Comparison of ENCODE assay signal across 8 cellular contexts in the genomic region with DNA sequence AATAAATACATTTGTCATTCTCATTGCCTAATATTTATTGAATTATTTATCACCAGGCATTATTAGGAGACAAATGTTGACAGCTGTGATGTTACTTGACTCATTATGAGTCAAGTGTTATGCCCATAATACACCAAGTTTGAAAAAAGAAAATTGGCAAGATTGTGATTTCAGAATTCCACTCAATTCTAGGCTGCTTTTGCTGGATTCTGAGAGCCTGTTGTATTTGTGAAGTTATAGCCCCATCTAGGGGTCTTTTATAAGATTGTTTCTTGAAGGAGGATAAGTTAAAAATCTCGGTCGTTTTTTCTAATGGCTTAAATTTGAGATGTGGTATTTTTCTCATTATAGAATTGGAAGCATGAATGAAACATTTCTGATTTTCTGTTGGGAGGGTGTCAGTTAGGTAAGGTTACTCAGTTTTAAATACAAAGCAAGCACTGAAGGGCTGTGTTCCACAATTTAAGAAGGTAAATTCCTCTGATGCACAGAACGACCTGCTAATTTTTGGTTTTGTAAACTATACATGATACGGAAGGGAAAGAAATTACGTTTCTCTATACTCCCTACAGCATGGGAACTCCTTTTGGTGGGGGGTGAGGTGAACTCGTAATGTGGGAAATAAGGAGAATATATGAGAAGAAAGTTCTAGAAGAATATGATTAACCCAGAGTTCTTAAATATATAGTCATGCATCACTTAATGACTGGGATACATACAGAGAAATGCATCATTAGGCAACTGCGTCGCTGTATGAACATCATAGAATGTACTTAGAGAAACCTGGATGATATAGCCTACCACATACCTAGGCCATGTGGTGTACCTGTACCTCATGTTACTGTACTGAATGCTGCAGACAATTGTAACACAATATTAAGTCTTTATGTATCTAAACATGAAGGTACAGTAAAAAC. TPM values are rescaled to one million over a fixed set of nuclear protein-coding genes. Genes with fewer than 3 reads are reported as not detected.
DNase-seq lines count a peak whose midpoint lies in the region; ATAC-seq, FAIRE-seq and TF ChIP-seq lines count a peak whose summit lies in the region.

No MANE protein-coding gene starts in this region.

- no peaks in the 10 kb centered on the region for H3K27me3 Mint-ChIP-seq in endothelial cell (ENCODE audit: unreplicated experiment)
- H3K27me3 Mint-ChIP-seq in naive thymus-derived CD4-positive, alpha-beta T cell = peaks cover 0 to 4% (median 0%) of the 10 kb centered on the region in 5 donors

- H3K4me1 ChIP-seq in OCI-LY7 (ENCODE audit: insufficient read depth, low read length, poor library complexity, severe bottlenecking) = no peaks in the 10 kb centered on the region
- H3K4me1 ChIP-seq in naive thymus-derived CD4-positive, alpha-beta T cell (ENCODE audit: control insufficient read depth in 2 of 2, insufficient read depth in 2 of 2, low read length in 2 of 2) = no peaks in the 10 kb centered on the region

- H3K9me3 Mint-ChIP-seq in endothelial cell (ENCODE audit: unreplicated experiment) = no peaks in the 10 kb centered on the region
- no peaks in the 10 kb centered on the region for H3K9me3 Mint-ChIP-seq in naive thymus-derived CD4-positive, alpha-beta T cell

- DNase-seq in D721Med (ENCODE audit: insufficient read length, low spot score) (no peak), HuH-7 (ENCODE audit: low spot score) (peak; percentile 64), OCI-LY7 (ENCODE audit: low spot score) (peak; percentile 67), endothelial cell (ENCODE audit: low spot score) (no peak)
- DNase-seq in naive thymus-derived CD4-positive, alpha-beta T cell = peak in 7 of 9 donors; percentile 11 to 48 (median 37)

- H3K36me3 ChIP-seq in OCI-LY7 (ENCODE audit: insufficient read depth, low read length) = no peaks in the 10 kb centered on the region
- no peaks in the 10 kb centered on the region for H3K36me3 ChIP-seq in naive thymus-derived CD4-positive, alpha-beta T cell (ENCODE audit: control insufficient read depth in 2 of 3, insufficient read depth in 3 of 3, low read length in 3 of 3)

- no peaks in the 10 kb centered on the region for H3K27me3 ChIP-seq in naive thymus-derived CD4-positive, alpha-beta T cell (ENCODE audit: control insufficient read depth in 2 of 2, insufficient read depth in 2 of 2, low read length in 2 of 2)

- H3K4me2 ChIP-seq in OCI-LY7 (ENCODE audit: low read length) = no peak overlapping the region

- POLR2A ChIA-PET in OCI-LY7 (lab: Charles Lee) = interaction anchor here (0.6 to 1.0 kb wide), 2 partner anchors 33 to 130 kb away, joined by 3 read pairs; no protein-coding TSS in a partner anchor
- POLR2A ChIA-PET in naive thymus-derived CD4-positive, alpha-beta T cell (lab: Charles Lee) = no interaction called here

- no peak overlapping the region for H3K4me3 Mint-ChIP-seq in endothelial cell (ENCODE audit: unreplicated experiment)
- no peak overlapping the region for H3K4me3 Mint-ChIP-seq in naive thymus-derived CD4-positive, alpha-beta T cell

- no peaks in the 10 kb centered on the region for H3K9me3 ChIP-seq in OCI-LY7 (ENCODE audit: low read length)
- no peaks in the 10 kb centered on the region for H3K9me3 ChIP-seq in naive thymus-derived CD4-positive, alpha-beta T cell (ENCODE audit: control insufficient read depth in 2 of 3, low read length in 3 of 3)

- peak; percentile 48 for FAIRE-seq in D721Med (lab: Jason Lieb, UNC)

- no peak overlapping the region for H3K4me3 ChIP-seq in OCI-LY7 (ENCODE audit: low read depth, low read length, poor library complexity, severe bottlenecking)
- no peak overlapping the region for H3K4me3 ChIP-seq in naive thymus-derived CD4-positive, alpha-beta T cell (ENCODE audit: low read length)

- intact Hi-C loops in OCI-LY7 (cut with micrococcal nuclease; ENCODE audit: unreplicated experiment) = loop anchor here (1.0 to 5.0 kb wide), 6 partner anchors 60 to 450 kb away; no protein-coding TSS in a partner anchor
- intact Hi-C loops in naive thymus-derived CD4-positive, alpha-beta T cell (cut with micrococcal nuclease) = loop anchor here (1.0 to 5.0 kb wide), 12 partner anchors 58 to 875 kb away; a partner anchor contains a TSS

- peak; percentile 55 for TF ChIP-seq CTCF in D721Med (IDR thresholded peaks at IDR 0.05; ENCODE audit: insufficient read depth, missing control alignments)
- TF ChIP-seq CTCF in OCI-LY7 (conservative IDR thresholded peaks at IDR 0.05; ENCODE audit: low read length) = peak; percentile 90
- TF ChIP-seq CTCF in endothelial cell (IDR thresholded peaks at IDR 0.05; ENCODE audit: unreplicated experiment) = peak; percentile 64

- CTCF ChIA-PET in OCI-LY7 (lab: Charles Lee; ENCODE audit: unreplicated experiment) = no interaction called here
- CTCF ChIA-PET in naive thymus-derived CD4-positive, alpha-beta T cell (lab: Charles Lee) = interaction anchor here (0.6 to 3.6 kb wide), 10 partner anchors 114 to 570 kb away, joined by 3 to 34 read pairs (median 4); no protein-coding TSS in a partner anchor

- H4K20me1 ChIP-seq in OCI-LY7 (ENCODE audit: insufficient read depth, low read length) = no peaks in the 10 kb centered on the region

- no peaks in the 10 kb centered on the region for H3K4me1 Mint-ChIP-seq in endothelial cell (ENCODE audit: unreplicated experiment)
- H3K4me1 Mint-ChIP-seq in naive thymus-derived CD4-positive, alpha-beta T cell = peaks cover 0 to 2% (median 0%) of the 10 kb centered on the region in 7 donors

- H3K79me2 ChIP-seq in OCI-LY7 (ENCODE audit: insufficient read depth, low read depth, low read length) = no peaks in the 10 kb centered on the region

- no peak overlapping the region for H3K27ac ChIP-seq in OCI-LY7 (ENCODE audit: low read depth, low read length, poor library complexity, severe bottlenecking)
- no peak overlapping the region for H3K27ac ChIP-seq in naive thymus-derived CD4-positive, alpha-beta T cell (ENCODE audit: low read depth, low read length)

- BruUV-seq in OCI-LY7 (replicated peaks; lab: Mats Ljungman, UMichigan) = no TSS peak

- H3K36me3 Mint-ChIP-seq in endothelial cell (ENCODE audit: low read depth, unreplicated experiment) = no peaks in the 10 kb centered on the region
- H3K36me3 Mint-ChIP-seq in naive thymus-derived CD4-positive, alpha-beta T cell = no peaks in the 10 kb centered on the region

- ATAC-seq in naive thymus-derived CD4-positive, alpha-beta T cell = peak; percentile 45
- ATAC-seq in GM21529 (IDR thresholded peaks at IDR 0.05; ENCODE audit: unreplicated experiment) (no peak), GM18858 (IDR thresholded peaks at IDR 0.05; ENCODE audit: unreplicated experiment) (no peak), HG03045 (IDR thresholded peaks at IDR 0.05; ENCODE audit: unreplicated experiment) (no peak)

- H2AFZ ChIP-seq in OCI-LY7 (ENCODE audit: low read length) = no peak overlapping the region

- H3K9me2 ChIP-seq in OCI-LY7 (ENCODE audit: insufficient read depth, low read length) = no peaks in the 10 kb centered on the region

- no peak overlapping the region for H3K27ac Mint-ChIP-seq in endothelial cell (ENCODE audit: unreplicated experiment)
- no peak overlapping the region for H3K27ac Mint-ChIP-seq in naive thymus-derived CD4-positive, alpha-beta T cell

RNA-seq across cellular contexts. Expression of a gene that starts 2.6 kb away (rescaled TPM):
- 0.28 TPM in 1 of 2 replicates, not detected in the other for total RNA-seq in OCI-LY7 (2014; rRNA removed; shearing (Covaris generic))
- 0.40 TPM in 1 of 2 replicates, not detected in the other for total RNA-seq in OCI-LY7 (2022)
- 0.33 TPM for total RNA-seq in endothelial cell (ENCODE audit: unreplicated experiment)
- total RNA-seq in naive thymus-derived CD4-positive, alpha-beta T cell = 1 to 10 TPM in 1 of 5 experiments, under 1 TPM in 4; 0.31 to 1.6 (median 0.76) TPM
- under 1 TPM in 1 of 2 donors, not detected in 1; 0.08 TPM for polyA plus RNA-seq in naive thymus-derived CD4-positive, alpha-beta T cell

RNA-seq across cellular contexts. Expression of a gene that starts 32.6 kb away (rescaled TPM):
- 3.1 and 7.3 TPM in 2 replicates for total RNA-seq in OCI-LY7 (2014; rRNA removed; shearing (Covaris generic))
- total RNA-seq in OCI-LY7 (2022) = 9.2 and 9.8 TPM in 2 replicates
- total RNA-seq in endothelial cell (ENCODE audit: unreplicated experiment) = 7.3 TPM
- total RNA-seq in naive thymus-derived CD4-positive, alpha-beta T cell = 1 to 10 TPM; 4.0 to 8.1 (median 5.3) TPM
- polyA plus RNA-seq in naive thymus-derived CD4-positive, alpha-beta T cell = 1 to 10 TPM; 4.6 to 4.8 TPM

Comparison
In these comparisons a context has a peak if more than half of its experiments do, and no peak if none do; other contexts are left out.
1. DNase-seq: peak in HuH-7 (single experiment), OCI-LY7 (single experiment) and naive thymus-derived CD4-positive, alpha-beta T cell (7 of 9); none in D721Med (single experiment) and endothelial cell (single experiment).
2. Peak in every context shown above with its lines, with median percentiles within 50 percentile points of each other: CTCF ChIP-seq.